Comparison of ENCODE assay signal across 7 cellular contexts in the genomic region with DNA sequence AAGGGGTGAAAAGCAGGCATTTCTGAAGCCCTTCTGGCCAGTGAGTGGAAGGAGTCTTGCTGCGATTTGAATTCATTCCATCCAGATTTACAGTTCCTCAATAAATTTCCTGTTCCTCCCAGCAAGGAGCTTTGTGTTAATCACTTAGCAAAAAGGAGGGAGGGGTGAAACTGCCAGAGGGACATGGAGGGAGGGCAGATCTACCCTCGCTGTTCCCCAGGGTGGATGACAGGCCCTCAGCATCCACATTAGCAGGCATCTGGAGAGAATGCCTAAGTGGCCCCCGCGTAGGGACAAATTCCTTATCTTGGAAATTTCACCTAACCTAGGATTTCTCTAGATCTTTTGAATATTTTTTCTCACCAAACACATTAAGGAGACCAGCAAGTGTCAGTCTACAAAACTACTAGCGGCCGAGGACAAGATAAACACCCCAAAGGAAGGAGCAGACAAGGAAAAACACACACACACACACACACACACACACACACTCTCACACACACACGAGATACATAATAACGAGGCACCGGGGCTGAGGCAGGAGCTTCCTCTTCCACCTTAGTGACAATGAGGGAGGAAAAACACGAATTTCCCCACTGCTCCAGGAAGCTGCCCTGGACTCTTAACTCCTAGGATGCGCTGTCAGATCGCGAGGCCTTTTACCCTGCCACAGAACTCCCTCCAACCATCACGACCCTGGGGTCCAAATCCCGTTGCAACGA. TPM values are rescaled to one million over a fixed set of nuclear protein-coding genes. Genes with fewer than 3 reads are reported as not detected.
DNase-seq lines count a peak whose midpoint lies in the region; TF ChIP-seq lines count a peak whose summit lies in the region.

No MANE protein-coding gene starts in this region.

- no peaks in the 10 kb centered on the region for H3K9me3 Mint-ChIP-seq in dendritic cell treated with granulocyte-macrophage colony-stimulating factor and Interleukin-4, amounts not matched to agents 40 ng/mL and 50 ng/mL, for 4 days

- H3K27ac ChIP-seq in GM23248 (peak overlapping the region; percentile 96), OCI-LY7 (ENCODE audit: low read depth, low read length, poor library complexity, severe bottlenecking) (no peak overlapping the region), mesendoderm (ENCODE audit: low read depth, low read length) (peak overlapping the region; percentile 98)

- TF ChIP-seq CTCF in OCI-LY7 (conservative IDR thresholded peaks at IDR 0.05; ENCODE audit: low read length) = no peak

- H4K5ac ChIP-seq in mesendoderm (ENCODE audit: low read length) = no peak overlapping the region

- H3K18ac ChIP-seq in mesendoderm (ENCODE audit: low read length) = no peak overlapping the region

- CTCF ChIA-PET in OCI-LY7 (lab: Charles Lee; ENCODE audit: unreplicated experiment) = no interaction called here

- H2AFZ ChIP-seq in GM23248 (peak overlapping the region; percentile 71; the same call in 1 of the 2 replicates), OCI-LY7 (ENCODE audit: low read length) (peak overlapping the region; percentile 60; the same call in 1 of the 2 replicates)

- H3K9me2 ChIP-seq in GM23248 (ENCODE audit: insufficient read depth) (no peaks in the 10 kb centered on the region), OCI-LY7 (ENCODE audit: insufficient read depth, low read length) (no peaks in the 10 kb centered on the region)

- H3K36me3 Mint-ChIP-seq in dendritic cell treated with granulocyte-macrophage colony-stimulating factor and Interleukin-4, amounts not matched to agents 40 ng/mL and 50 ng/mL, for 4 days (ENCODE audit: low read depth) = peaks cover 65% of the 10 kb centered on the region

- DNase-seq in GM23248 (peak; percentile 64), OCI-LY7 (ENCODE audit: low spot score) (peak; percentile 43), mesendoderm (peak; percentile 83), globus pallidus (ENCODE audit: low spot score) (no peak), NCI-H1436 (lab: John Stamatoyannopoulos, UW) (no peak), occipital lobe (lab: John Stamatoyannopoulos, UW) (no peak)

- H3K27me3 ChIP-seq in GM23248 (replicated peaks; ENCODE audit: insufficient read depth) (no peaks in the 10 kb centered on the region), mesendoderm (ENCODE audit: insufficient read depth, low read length, poor library complexity) (no peaks in the 10 kb centered on the region)

- H2BK120ac ChIP-seq in mesendoderm (ENCODE audit: low read depth, low read length) = no peak overlapping the region

- H2BK5ac ChIP-seq in mesendoderm (ENCODE audit: low read length) = peak overlapping the region; percentile 7

- H3K56ac ChIP-seq in mesendoderm (ENCODE audit: low read length) = peak overlapping the region; percentile 88

- H3K79me2 ChIP-seq in GM23248 (ENCODE audit: insufficient read depth) = peaks cover 58% of the 10 kb centered on the region
- H3K79me2 ChIP-seq in OCI-LY7 (ENCODE audit: insufficient read depth, low read depth, low read length) = peaks cover 23% of the 10 kb centered on the region
- H3K79me2 ChIP-seq in mesendoderm (ENCODE audit: control insufficient read depth, insufficient read depth, low read length) = peaks cover 32% of the 10 kb centered on the region

- peaks cover 11% of the 10 kb centered on the region for H3K79me1 ChIP-seq in mesendoderm (ENCODE audit: low read length)

- in situ Hi-C loops in GM23248 (cut with MboI) = no loop called here

- H4K8ac ChIP-seq in mesendoderm (ENCODE audit: low read depth, low read length) = no peak overlapping the region

- H2BK15ac ChIP-seq in mesendoderm (replicated peaks; ENCODE audit: low read depth) = no peak overlapping the region

- POLR2A ChIA-PET in OCI-LY7 (lab: Charles Lee) = no interaction called here

- H4K20me1 ChIP-seq in GM23248 (ENCODE audit: insufficient read depth) (0 out of 2 replicates have a peak, but pooled peaks cover 5% of the 10 kb centered on the region), OCI-LY7 (ENCODE audit: insufficient read depth, low read length) (peaks cover 15% of the 10 kb centered on the region)

- H3K27ac Mint-ChIP-seq in dendritic cell treated with granulocyte-macrophage colony-stimulating factor and Interleukin-4, amounts not matched to agents 40 ng/mL and 50 ng/mL, for 4 days = peak overlapping the region; percentile 94

- H3K23ac ChIP-seq in mesendoderm (ENCODE audit: low read length) = no peak overlapping the region

- H3K4me1 Mint-ChIP-seq in dendritic cell treated with granulocyte-macrophage colony-stimulating factor and Interleukin-4, amounts not matched to agents 40 ng/mL and 50 ng/mL, for 4 days (ENCODE audit: low read depth) = peaks cover 61% of the 10 kb centered on the region

- H3K4me2 ChIP-seq in GM23248 (ENCODE audit: unreplicated experiment) = peak overlapping the region; percentile 92
- peak overlapping the region; percentile 75 for H3K4me2 ChIP-seq in OCI-LY7 (ENCODE audit: low read length)
- H3K4me2 ChIP-seq in mesendoderm (ENCODE audit: low read length) = peak overlapping the region; percentile 28

- H3F3A ChIP-seq in GM23248 (ENCODE audit: insufficient read depth) = peaks cover 55% of the 10 kb centered on the region

- H3K36me3 ChIP-seq in GM23248 (ENCODE audit: low read depth) = peaks cover 38% of the 10 kb centered on the region
- peaks cover 41% of the 10 kb centered on the region for H3K36me3 ChIP-seq in OCI-LY7 (ENCODE audit: insufficient read depth, low read length)
- peaks cover 7% of the 10 kb centered on the region for H3K36me3 ChIP-seq in mesendoderm (ENCODE audit: control insufficient read depth, insufficient read depth, low read length)

- intact Hi-C loops in OCI-LY7 (cut with micrococcal nuclease; ENCODE audit: unreplicated experiment) = no loop called here
- intact Hi-C loops in dendritic cell treated with granulocyte-macrophage colony-stimulating factor and Interleukin-4, amounts not matched to agents 40 ng/mL and 50 ng/mL, for 4 days (cut with micrococcal nuclease) = loop anchor here (1.0 kb wide), 1 partner anchor 31 kb away; no protein-coding TSS in a partner anchor

- TSS peak; percentile 29 for BruUV-seq in OCI-LY7 (replicated peaks; lab: Mats Ljungman, UMichigan)

- WGBS in GM23248 (ENCODE audit: low coverage in 1 of 2, low lambda C conversion rate in 2 of 2, missing lambda C conversion rate in 2 of 2), 2 experiments = 1% methylated on average over 16 of the region's 16 CpGs
- no CpG with 5 or more reads among the region's 16 CpGs for WGBS in mesendoderm (ENCODE audit: extremely low coverage, insufficient coverage, low lambda C conversion rate)

- H3K27me3 Mint-ChIP-seq in dendritic cell treated with granulocyte-macrophage colony-stimulating factor and Interleukin-4, amounts not matched to agents 40 ng/mL and 50 ng/mL, for 4 days = no peaks in the 10 kb centered on the region

- no peak overlapping the region for H2AK5ac ChIP-seq in mesendoderm (ENCODE audit: low read length)

- peak overlapping the region; percentile 97 for H3K9ac ChIP-seq in GM23248
- H3K9ac ChIP-seq in mesendoderm (ENCODE audit: low read length) = peak overlapping the region; percentile 74

- peaks cover 22% of the 10 kb centered on the region for H3K4me1 ChIP-seq in GM23248 (ENCODE audit: insufficient read depth)
- H3K4me1 ChIP-seq in OCI-LY7 (ENCODE audit: insufficient read depth, low read length, poor library complexity, severe bottlenecking) = peaks cover 22% of the 10 kb centered on the region
- peaks cover 11% of the 10 kb centered on the region for H3K4me1 ChIP-seq in mesendoderm (ENCODE audit: control insufficient read depth, low read depth, low read length)

- H3K4me3 Mint-ChIP-seq in dendritic cell treated with granulocyte-macrophage colony-stimulating factor and Interleukin-4, amounts not matched to agents 40 ng/mL and 50 ng/mL, for 4 days = peak overlapping the region; percentile 95

- H3K4ac ChIP-seq in mesendoderm (ENCODE audit: low read depth, low read length) = no peak overlapping the region

- H3K9me3 ChIP-seq in GM23248 (ENCODE audit: low read depth) = no peaks in the 10 kb centered on the region
- no peaks in the 10 kb centered on the region for H3K9me3 ChIP-seq in OCI-LY7 (ENCODE audit: low read length)

- H3K4me3 ChIP-seq in GM23248 = peak overlapping the region; percentile 88
- peak overlapping the region; percentile 92 for H3K4me3 ChIP-seq in OCI-LY7 (ENCODE audit: low read depth, low read length, poor library complexity, severe bottlenecking)
- H3K4me3 ChIP-seq in mesendoderm (ENCODE audit: low read length) = peak overlapping the region; percentile 89

RNA-seq across cellular contexts. Expression of a gene that starts 1.0 kb away (rescaled TPM):
- 10.6 and 21.4 TPM in 2 replicates for total RNA-seq in GM23248 (2014; rRNA removed; shearing (Covaris generic))
- 4.8 and 5.2 TPM in 2 replicates for polyA plus RNA-seq in GM23248 (2016; fragmentation: Nextera tagmentation; extraction: Ambion mirVana)
- 11.1 and 12.0 TPM in 2 replicates for total RNA-seq in OCI-LY7 (2014; rRNA removed; shearing (Covaris generic))
- total RNA-seq in OCI-LY7 (2022) (18.3 and 20.4 TPM in 2 replicates), occipital lobe (16.5 TPM)
- 15.2 TPM for polyA plus RNA-seq in mesendoderm (2013, experiment 1 of 2)
- 14.4 TPM for polyA plus RNA-seq in mesendoderm (2013, experiment 2 of 2)

RNA-seq across cellular contexts. Expression of a gene that starts 37.6 kb away (rescaled TPM):
- total RNA-seq in GM23248 (2014; rRNA removed; shearing (Covaris generic)) = not detected in 2 replicates
- polyA plus RNA-seq in GM23248 (2016; fragmentation: Nextera tagmentation; extraction: Ambion mirVana) = not detected in 2 replicates
- total RNA-seq in OCI-LY7 (2014; rRNA removed; shearing (Covaris generic)) = not detected in 2 replicates
- not detected in 2 replicates for total RNA-seq in OCI-LY7 (2022)
- 0.07 TPM for polyA plus RNA-seq in mesendoderm (2013, experiment 1 of 2)
- polyA plus RNA-seq in mesendoderm (2013, experiment 2 of 2) = 0.10 TPM
- not detected for total RNA-seq in occipital lobe

Comparison
In these comparisons a context has a peak if more than half of its experiments do, and no peak if none do; other contexts are left out.
1. DNase-seq: peak in GM23248 (single experiment), OCI-LY7 (single experiment) and mesendoderm (single experiment); none in globus pallidus (single experiment), NCI-H1436 (single experiment) and occipital lobe (single experiment).
2. H3K4me2 ChIP-seq: peak in every context shown above with its lines; median percentile 92 in GM23248; 75 in OCI-LY7; 28 in mesendoderm.
3. Peak in every context shown above with its lines, with median percentiles within 50 percentile points of each other: H3K4me3 ChIP-seq.